8 cellular contexts compared by ENCODE assay signal in the genomic region with DNA sequence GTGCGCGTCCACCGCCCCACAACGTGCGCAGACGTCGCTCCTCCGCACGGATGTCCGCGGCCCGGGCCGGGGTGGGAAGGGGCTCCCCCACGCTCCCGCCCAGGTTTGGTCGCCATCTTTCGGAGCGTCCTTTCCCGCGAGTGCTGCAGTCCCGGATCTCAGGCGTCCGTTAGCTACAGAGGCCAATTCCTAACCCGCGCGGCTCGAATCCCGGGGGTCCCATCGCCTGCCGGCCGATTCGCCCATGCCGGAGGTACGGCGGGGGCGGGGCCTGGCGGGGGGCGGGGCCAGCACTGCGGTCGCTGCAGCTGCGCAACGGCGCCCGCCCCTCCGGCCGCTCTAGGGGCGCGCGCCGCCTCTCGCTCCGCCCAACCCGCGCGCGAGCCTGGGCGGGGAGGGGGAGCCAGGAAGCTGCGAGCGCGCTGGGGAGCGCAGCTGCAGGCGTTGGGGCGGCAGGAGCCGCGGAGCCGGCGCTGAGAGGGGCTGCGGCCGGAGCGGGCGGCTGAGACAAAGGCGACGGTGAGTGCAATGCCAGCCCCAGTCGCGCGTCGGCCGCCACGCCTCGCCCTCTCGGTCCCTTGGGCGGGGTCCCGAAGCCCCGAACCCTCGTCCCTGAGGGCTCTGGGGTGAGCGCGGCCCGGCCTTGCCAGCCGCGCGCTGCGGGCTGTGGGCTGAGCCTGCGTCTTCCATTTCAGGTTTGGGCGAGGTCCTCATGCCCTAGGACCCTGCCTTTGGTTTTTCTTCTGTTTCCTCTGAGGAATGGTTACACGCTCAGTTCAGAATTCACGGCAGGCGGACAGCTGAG. TPM values are rescaled to one million over a fixed set of nuclear protein-coding genes. Genes with fewer than 3 reads are reported as not detected.
DNase-seq lines count a peak whose midpoint lies in the region; ATAC-seq and TF ChIP-seq lines count a peak whose summit lies in the region.

A gene with protein sequence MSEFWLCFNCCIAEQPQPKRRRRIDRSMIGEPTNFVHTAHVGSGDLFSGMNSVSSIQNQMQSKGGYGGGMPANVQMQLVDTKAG (plus strand): TSS at position 406 of the 805 bp plus-strand sequence. CDS start 95,441 bp downstream, outside the sequence.

- H3K27me3 Mint-ChIP-seq in T-cell = no peaks in the 10 kb centered on the region

- ATAC-seq in HG02571 (IDR thresholded peaks at IDR 0.05; ENCODE audit: unreplicated experiment) (peak; percentile 82), T-cell (replicated peaks in 1 of 4) (peak; percentile 89 to 93 (median 90)), psoas muscle (peak; percentile 96 to 99 (median 99))

- TF ChIP-seq CTCF in GM12864 (IDR thresholded peaks at IDR 0.05; ENCODE audit: low read depth, low read length, missing control alignments) = no peak
- TF ChIP-seq CTCF in left ventricle myocardium inferior (IDR thresholded peaks at IDR 0.05; ENCODE audit: borderline replicate concordance) = no peak
- TF ChIP-seq CTCF in psoas muscle (IDR thresholded peaks at IDR 0.05) = no peak

- H3K27ac ChIP-seq in left ventricle myocardium inferior (replicated peaks) (peak within 1 kb of the TSS; percentile 90), psoas muscle (peak within 1 kb of the TSS; percentile 88), urinary bladder (ENCODE audit: low read depth) (peak within 1 kb of the TSS; percentile 90)

- peak within 1 kb of the TSS; percentile 92 to 94 for H3K27ac Mint-ChIP-seq in T-cell

- intact Hi-C loops in left ventricle myocardium inferior (cut with micrococcal nuclease) = loop anchor here (5.0 kb wide), 1 partner anchor 97 kb away; a partner anchor contains a TSS
- intact Hi-C loops in psoas muscle (cut with DNase I) = loop anchor here (2.0 to 10.0 kb wide), 3 partner anchors 92 to 151 kb away; a partner anchor contains a TSS

- CTCF ChIA-PET in T-cell (lab: Charles Lee) = interaction anchor here (0.6 to 3.6 kb wide), 21 partner anchors 8 to 132 kb away, joined by 3 to 39 read pairs (median 4); a partner anchor contains a TSS

- peak within 1 kb of the TSS; percentile 97 for H3K4me3 ChIP-seq in GM12864 (ENCODE audit: low read depth, low read length)
- peak within 1 kb of the TSS; percentile 98 for H3K4me3 ChIP-seq in left ventricle myocardium inferior
- H3K4me3 ChIP-seq in psoas muscle = peak within 1 kb of the TSS; percentile 99
- peak within 1 kb of the TSS; percentile 82 for H3K4me3 ChIP-seq in urinary bladder (ENCODE audit: low read depth, low read length)

- POLR2A ChIA-PET in T-cell (lab: Charles Lee) = interaction anchor here (0.5 to 6.7 kb wide), 25 partner anchors 9 to 128 kb away, joined by 3 to 91 read pairs (median 6); a partner anchor contains a TSS

- H3K36me3 Mint-ChIP-seq in T-cell = peaks cover 18% of the 10 kb centered on the region

- 0 to 1% (median 0%) methylated on average over 58 to 97 of the region's 97 CpGs for WGBS in psoas muscle, 3 donors
- under 1% methylated on average over 86 of the region's 97 CpGs for WGBS in urinary bladder

- peaks cover 45 to 59% (median 56%) of the 10 kb centered on the region in 3 donors for H3K4me1 Mint-ChIP-seq in T-cell

- no peaks in the 10 kb centered on the region for H3K36me3 ChIP-seq in left ventricle myocardium inferior
- no peaks in the 10 kb centered on the region for H3K36me3 ChIP-seq in psoas muscle (ENCODE audit: insufficient read depth in 1 of 2, low read depth in 1 of 2)
- H3K36me3 ChIP-seq in urinary bladder (ENCODE audit: insufficient read depth) = no peaks in the 10 kb centered on the region

- peak within 1 kb of the TSS; percentile 85 to 94 (median 91) for H3K4me3 Mint-ChIP-seq in T-cell

- H3K9me3 ChIP-seq in left ventricle myocardium inferior (replicated peaks) = no peaks in the 10 kb centered on the region
- no peaks in the 10 kb centered on the region for H3K9me3 ChIP-seq in psoas muscle

- no peak for DNase-seq in GM12864 (ENCODE audit: low read depth)
- peak; percentile 67 for DNase-seq in NCI-H1092 (lab: John Stamatoyannopoulos, UW)
- DNase-seq in T-cell = peak; percentile 74 to 90 (median 84)
- DNase-seq in amygdala (lab: John Stamatoyannopoulos, UW) = peak; percentile 26 to 90 (median 73)
- DNase-seq in left ventricle myocardium inferior = peak; percentile 89
- peak; percentile 87 to 91 for DNase-seq in psoas muscle

- no peaks in the 10 kb centered on the region for H3K9me3 Mint-ChIP-seq in T-cell

- H3K4me1 ChIP-seq in left ventricle myocardium inferior = peaks cover 42% of the 10 kb centered on the region
- H3K4me1 ChIP-seq in psoas muscle = peaks cover 28% of the 10 kb centered on the region
- H3K4me1 ChIP-seq in urinary bladder (ENCODE audit: insufficient read depth) = no peaks in the 10 kb centered on the region

- no peaks in the 10 kb centered on the region for H3K27me3 ChIP-seq in left ventricle myocardium inferior (ENCODE audit: low read depth)
- no peaks in the 10 kb centered on the region for H3K27me3 ChIP-seq in psoas muscle (ENCODE audit: insufficient read depth in 3 of 3, low read length in 2 of 3)

RNA-seq across cellular contexts. Expression of the gene that starts here (rescaled TPM):
- total RNA-seq in T-cell = 100 to 1,000 TPM; 229 to 259 (median 238) TPM
- total RNA-seq in left ventricle myocardium inferior = 10.3 TPM
- 10 to 100 TPM in 3 of 4 donors, 1 to 10 TPM in 1; 8.5 to 11.9 (median 10.5) TPM for total RNA-seq in psoas muscle
- 10 to 100 TPM in 1 of 3 donors, 1 to 10 TPM in 2; 8.9 to 39.2 (median 9.6) TPM for polyA plus RNA-seq in psoas muscle
- 45.5 TPM for total RNA-seq in urinary bladder
- polyA plus RNA-seq in urinary bladder = 18.6 TPM
